Comparison of ENCODE assay signal across 1 cellular context in the genomic region with DNA sequence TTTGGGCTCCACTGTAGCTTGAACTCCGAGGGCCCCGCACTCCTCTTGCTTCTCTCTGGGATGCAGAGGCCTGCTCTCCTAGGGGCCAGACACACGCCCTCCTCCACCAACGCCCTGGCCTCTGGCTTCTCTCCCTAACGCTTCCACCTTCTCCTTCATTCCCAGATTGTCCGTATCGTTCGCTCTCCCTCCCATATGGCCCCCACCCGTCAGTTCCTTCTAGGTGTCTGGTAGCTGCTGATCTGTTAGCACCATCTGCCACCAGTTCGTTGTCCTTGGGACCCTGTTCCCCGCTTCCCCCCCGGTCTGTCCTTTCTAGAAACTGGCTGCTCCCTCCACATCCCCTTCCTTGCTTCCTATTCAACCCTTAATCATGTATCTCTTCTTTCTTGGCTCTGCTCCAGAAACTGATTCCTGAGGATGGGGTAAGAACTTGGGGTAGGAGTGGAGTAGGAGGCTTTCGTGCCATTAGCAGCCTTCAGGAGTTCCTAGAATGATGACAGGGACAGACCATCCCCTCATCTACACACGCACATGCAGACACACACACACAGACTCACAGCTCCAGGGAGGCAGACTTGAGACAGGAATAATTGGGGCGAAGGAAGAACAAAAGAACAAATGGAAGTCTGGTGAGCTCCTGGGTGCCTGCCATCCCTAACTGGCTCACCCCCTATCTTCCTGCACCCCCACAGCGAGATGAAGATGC.
TF ChIP-seq lines count a peak whose summit lies in the region.

No MANE protein-coding gene starts in this region.

TF ChIP-seq in H1, 55 proteins besides CTCF, POLR2A, EP300 and RAD21:
- TF ChIP-seq RXRA (IDR thresholded peaks at IDR 0.05; ENCODE audit: insufficient read depth, low read depth, low read length) (no peak), YY1 (IDR thresholded peaks at IDR 0.05; ENCODE audit: low read depth, low read length) (no peak), RFX5 (IDR thresholded peaks at IDR 0.05; ENCODE audit: borderline replicate concordance, low read depth, low read length) (no peak), PHF8 (conservative IDR thresholded peaks at IDR 0.05; ENCODE audit: low read depth, low read length) (no peak), TCF12 (IDR thresholded peaks at IDR 0.05; ENCODE audit: low read depth, low read length) (no peak), SAP30 (IDR thresholded peaks at IDR 0.05; ENCODE audit: insufficient read depth, insufficient replicate concordance, low read length) (no peak), CBX8 (IDR thresholded peaks at IDR 0.05; ENCODE audit: borderline replicate concordance, low read depth, low read length) (no peak)
